Comparison of ENCODE assay signal across 7 cellular contexts in genomic region chr2:97687235-97687634, GRCh38. TPM values are rescaled to one million over a fixed set of nuclear protein-coding genes. Genes with fewer than 3 reads are reported as not detected.
DNase-seq lines count a peak whose midpoint lies in the region; ATAC-seq, FAIRE-seq and TF ChIP-seq lines count a peak whose summit lies in the region.
"Not testable (repeated sequence)": the region's sequence is repeated elsewhere in the genome, so short reads cannot be mapped to it uniquely, and the experiment has no call there.
"Had no signal": no experiment of that assay in that cellular context is flagged by ENCODE, and none has a peak within 500 bp of the region (broad histone marks: within the 10 kb centered on the region; RNA-seq: fewer than 3 reads in every experiment).

No MANE protein-coding gene starts in this region.

- H3K27ac ChIP-seq in GM12878 (ENCODE audit: control insufficient read depth, insufficient read depth); HepG2 (ENCODE audit: extremely low read length, insufficient read depth, low read length): not testable (repeated sequence)

- peaks cover 13% of the 10 kb centered on the region for H3K4me1 Mint-ChIP-seq in activated CD4-positive, alpha-beta memory T cell treated with anti-CD3 and anti-CD28 coated beads for 36 hours (ENCODE audit: low read depth)
- peaks cover 10% of the 10 kb centered on the region for H3K4me1 Mint-ChIP-seq in activated T-helper 17 cell treated with anti-CD3 and anti-CD28 coated beads, Interleukin-2, amount 50 U/mL, for 72 hours
- not testable (repeated sequence) for H3K4me1 Mint-ChIP-seq in activated naive CD8-positive, alpha-beta T cell (ENCODE audit: low read depth)

- not testable (repeated sequence) for TF ChIP-seq CTCF in GM12878 (IDR thresholded peaks at IDR 0.05 in 2 of 3, conservative IDR thresholded peaks at IDR 0.05 in 1 of 3; ENCODE audit: control insufficient read depth in 2 of 3, extremely low read depth in 1 of 3, insufficient read depth in 1 of 3, low read depth in 3 of 3, low read length in 3 of 3); HepG2 (CRISPR knock-in tag; IDR thresholded peaks at IDR 0.05)

- not testable (repeated sequence) for H3K9me3 Mint-ChIP-seq in activated CD4-positive, alpha-beta memory T cell treated with anti-CD3 and anti-CD28 coated beads for 36 hours; activated T-helper 17 cell treated with anti-CD3 and anti-CD28 coated beads, Interleukin-2, amount 50 U/mL, for 72 hours; activated naive CD8-positive, alpha-beta T cell (ENCODE audit: low read depth)

- H3K4me3 Mint-ChIP-seq in activated CD4-positive, alpha-beta memory T cell treated with anti-CD3 and anti-CD28 coated beads for 36 hours; activated naive CD8-positive, alpha-beta T cell: not testable (repeated sequence)
- H3K4me3 Mint-ChIP-seq in activated T-helper 17 cell treated with anti-CD3 and anti-CD28 coated beads, Interleukin-2, amount 50 U/mL, for 72 hours, result peak overlapping the region; percentile 29

- H3K4me1 ChIP-seq in GM12878 (ENCODE audit: control insufficient read depth, insufficient read depth, low read length); HepG2 (ENCODE audit: insufficient read depth, low read length): not testable (repeated sequence)

- FAIRE-seq in GM12878 (lab: Jason Lieb, UNC); HepG2 (lab: Jason Lieb, UNC): not testable (repeated sequence)

- POLR2A ChIA-PET in activated CD4-positive, alpha-beta memory T cell treated with anti-CD3 and anti-CD28 coated beads for 36 hours (lab: Charles Lee), result interaction anchor here (1.5 to 1.9 kb wide), 2 partner anchors 23 to 41 kb away, joined by 6 to 8 read pairs; partner anchors contain the start of genes ACTR1B and COX5B
- POLR2A ChIA-PET in GM12878 (lab: Charles Lee), result interaction anchor here (1.1 to 2.9 kb wide), 3 partner anchors 11 to 24 kb away, joined by 3 to 16 read pairs (median 12); partner anchors contain the start of gene ACTR1B
- POLR2A ChIA-PET in HepG2 (lab: Yijun Ruan, JAX), result not testable (repeated sequence)

- not testable (repeated sequence) for H2AFZ ChIP-seq in GM12878 (ENCODE audit: control insufficient read depth, low read depth, low read length); HepG2 (ENCODE audit: low read length)

- not testable (repeated sequence) for H3K9me3 ChIP-seq in GM12878 (replicated peaks; ENCODE audit: control insufficient read depth, insufficient read depth, low read length); HepG2 (ENCODE audit: low read length)

- not testable (repeated sequence) for H4K20me1 ChIP-seq in GM12878 (ENCODE audit: control insufficient read depth, insufficient read depth); HepG2 (ENCODE audit: insufficient read depth, low read length)

- H3K27ac Mint-ChIP-seq in activated CD4-positive, alpha-beta memory T cell treated with anti-CD3 and anti-CD28 coated beads for 36 hours; activated T-helper 17 cell treated with anti-CD3 and anti-CD28 coated beads, Interleukin-2, amount 50 U/mL, for 72 hours: not testable (repeated sequence)
- H3K27ac Mint-ChIP-seq in activated naive CD8-positive, alpha-beta T cell, result peak overlapping the region; percentile 16

- in situ Hi-C loops in GM12878 (cut with MboI); HepG2 (cut with HindIII; ENCODE audit: extremely low pct_ligation_motif_present, low pct_unique_long_range_greater_than_20kb): not testable (repeated sequence)

- TF ChIP-seq POLR2A in GM12878 (IDR thresholded peaks at IDR 0.05; ENCODE audit: low read depth, low read length); HepG2 (IDR thresholded peaks at IDR 0.05; ENCODE audit: insufficient read depth in 1 of 2, low read depth in 2 of 2, low read length in 2 of 2): not testable (repeated sequence)

- not testable (repeated sequence) for TF ChIP-seq EP300 in GM12878 (IDR thresholded peaks at IDR 0.05; ENCODE audit: borderline replicate concordance in 1 of 2, control insufficient read depth in 1 of 2, low read depth in 2 of 2, low read length in 2 of 2); HepG2 (IDR thresholded peaks at IDR 0.05; ENCODE audit: low read depth in 2 of 2, low read length in 2 of 2); HepG2 (CRISPR knock-in tag; IDR thresholded peaks at IDR 0.05; ENCODE audit: borderline replicate concordance)

- H3K36me3 ChIP-seq in GM12878 (ENCODE audit: control insufficient read depth in 2 of 2, insufficient read depth in 2 of 2, low read length in 1 of 2); HepG2 (replicated peaks in 1 of 2; ENCODE audit: control insufficient read depth in 1 of 2, insufficient read depth in 2 of 2, low read length in 2 of 2): not testable (repeated sequence)

- not testable (repeated sequence) for H3K36me3 Mint-ChIP-seq in activated CD4-positive, alpha-beta memory T cell treated with anti-CD3 and anti-CD28 coated beads for 36 hours; activated T-helper 17 cell treated with anti-CD3 and anti-CD28 coated beads, Interleukin-2, amount 50 U/mL, for 72 hours (ENCODE audit: low read depth); activated naive CD8-positive, alpha-beta T cell

- TF ChIP-seq RAD21 in GM12878 (IDR thresholded peaks at IDR 0.05; ENCODE audit: insufficient read depth, low read depth, low read length); HepG2 (CRISPR knock-in tag; IDR thresholded peaks at IDR 0.05): not testable (repeated sequence)

- BruUV-seq in GM12878 (replicated peaks; lab: Mats Ljungman, UMichigan); HepG2 (replicated peaks; lab: Mats Ljungman, UMichigan): not testable (repeated sequence)

- H3K27me3 ChIP-seq in GM12878 (replicated peaks in 1 of 2; ENCODE audit: control insufficient read depth in 2 of 2, insufficient read depth in 2 of 2, low read length in 1 of 2); HepG2 (ENCODE audit: control insufficient read depth in 1 of 2, insufficient read depth in 2 of 2, low read length in 2 of 2): not testable (repeated sequence)

- H3K27me3 Mint-ChIP-seq in activated CD4-positive, alpha-beta memory T cell treated with anti-CD3 and anti-CD28 coated beads for 36 hours; activated T-helper 17 cell treated with anti-CD3 and anti-CD28 coated beads, Interleukin-2, amount 50 U/mL, for 72 hours; activated naive CD8-positive, alpha-beta T cell: not testable (repeated sequence)

- CTCF ChIA-PET in activated CD4-positive, alpha-beta memory T cell treated with anti-CD3 and anti-CD28 coated beads for 36 hours (lab: Charles Lee), result interaction anchor here (1.5 to 2.6 kb wide), 4 partner anchors 10 to 24 kb away, joined by 3 to 17 read pairs (median 6); partner anchors contain the start of gene ACTR1B
- CTCF ChIA-PET in GM12878 (lab: Yijun Ruan, JAX), result interaction anchor here (1.9 to 2.9 kb wide), 3 partner anchors 11 to 22 kb away, joined by 5 to 18 read pairs (median 13); partner anchors contain the start of gene ACTR1B
- CTCF ChIA-PET in HepG2 (lab: Yijun Ruan, JAX; ENCODE audit: low intra/inter-chr PET ratio, low total read pairs), result not testable (repeated sequence)

- peak; percentile 46 for DNase-seq in MV-4-11 (lab: John Stamatoyannopoulos, UW)
- peak; percentile 41 for DNase-seq in activated CD4-positive, alpha-beta memory T cell treated with anti-CD3 and anti-CD28 coated beads for 36 hours
- DNase-seq in GM12878 (ENCODE audit: low read depth, low spot score); HepG2 (ENCODE audit: low spot score): not testable (repeated sequence)

- peak; percentile 6 for ATAC-seq in activated T-helper 17 cell treated with anti-CD3 and anti-CD28 coated beads, Interleukin-2, amount 50 U/mL, for 72 hours (replicated peaks)
- peak; percentile 10; the same call in 1 of the 3 replicates for ATAC-seq in GM12878
- ATAC-seq in HepG2, result not testable (repeated sequence)

- H3K4me2 ChIP-seq in GM12878 (ENCODE audit: control insufficient read depth, insufficient read depth); HepG2 (ENCODE audit: low read depth, low read length): not testable (repeated sequence)

- RAD21 ChIA-PET in GM12878 (lab: Charles Lee; ENCODE audit: unreplicated experiment), result interaction anchor here (1.0 to 1.6 kb wide), 3 partner anchors 11 to 41 kb away, joined by 3 to 4 read pairs (median 3); partner anchors contain the start of gene COX5B

- SMC1A ChIA-PET in GM12878 (lab: Charles Lee; ENCODE audit: uncharacterized antibody, unreplicated experiment), result interaction anchor here (1.4 to 2.2 kb wide), 2 partner anchors 14 to 23 kb away, joined by 5 to 8 read pairs; partner anchors contain the start of gene ACTR1B

- not testable (repeated sequence) for H3K4me3 ChIP-seq in GM12878; HepG2 (replicated peaks in 1 of 3; ENCODE audit: insufficient read depth in 1 of 3, low read depth in 2 of 3, low read length in 3 of 3)

- H3K79me2 ChIP-seq in GM12878 (ENCODE audit: control insufficient read depth, insufficient read depth, low read length); HepG2 (ENCODE audit: insufficient read depth, low read length): not testable (repeated sequence)

- 61% methylated on average over 2 of the region's 3 CpGs for WGBS in GM12878 (ENCODE audit: insufficient coverage, insufficient replicate concordance, low lambda C conversion rate, missing lambda C conversion rate)
- WGBS in HepG2 (ENCODE audit: low lambda C conversion rate), result 74% methylated on average over 2 of the region's 3 CpGs

- H3K9ac ChIP-seq in GM12878 (ENCODE audit: control insufficient read depth, insufficient read depth, low read length); HepG2 (ENCODE audit: insufficient read depth, low read depth, low read length): not testable (repeated sequence)

- intact Hi-C loops in activated CD4-positive, alpha-beta memory T cell treated with anti-CD3 and anti-CD28 coated beads for 36 hours (cut with micrococcal nuclease); GM12878 (cut with micrococcal nuclease; ENCODE audit: unreplicated experiment); HepG2 (cut with micrococcal nuclease; ENCODE audit: unreplicated experiment): not testable (repeated sequence)

RNA-seq across cellular contexts. Expression of gene C2orf92, which starts 17.7 kb away (rescaled TPM):
- total RNA-seq in activated CD4-positive, alpha-beta memory T cell treated with anti-CD3 and anti-CD28 coated beads for 36 hours, result 1 to 10 TPM; 4.5 to 4.8 TPM
- total RNA-seq in activated T-helper 17 cell treated with anti-CD3 and anti-CD28 coated beads, Interleukin-2, amount 50 U/mL, for 72 hours, result 10 to 100 TPM; 12.0 to 51.2 TPM
- total RNA-seq in GM12878 (2013; cell fraction: nucleolus; rRNA removed), result 46.6 and 50.3 TPM in 2 replicates
- 3.7 and 3.8 TPM in 2 replicates for total RNA-seq in GM12878 (2014; rRNA removed)
- 3.5 and 3.6 TPM in 2 replicates for total RNA-seq in GM12878 (2014; rRNA removed; fragmentation: Illumina TruSeq; extraction: Trizol)
- total RNA-seq in GM12878 (2021), result 3.4 and 3.5 TPM in 2 replicates
- polyA plus RNA-seq in GM12878 (2011; ENCODE audit: low read depth), result 3.6 TPM
- polyA plus RNA-seq in GM12878 (2011; rRNA removed), result 10.1 and 10.5 TPM in 2 replicates
- polyA plus RNA-seq in GM12878 (2011; cell fraction: cytosol; rRNA removed), result 3.8 and 4.4 TPM in 2 replicates
- 25.1 and 36.4 TPM in 2 replicates for polyA plus RNA-seq in GM12878 (2011; cell fraction: nucleus; rRNA removed)
- 5.2 and 5.9 TPM in 2 replicates for polyA plus RNA-seq in GM12878 (2012)
- 3.2 and 4.1 TPM in 2 replicates for polyA plus RNA-seq in GM12878 (2014; fragmentation: Illumina TruSeq; extraction: Trizol)
- under 1 TPM; 0.40 to 0.75 TPM for polyA plus RNA-seq in GM12878 (2014; fragmentation: Nextera tagmentation; extraction: Ambion mirVana)
- polyA plus RNA-seq in GM12878 (2014; rRNA removed), result 1.8 and 3.8 TPM in 2 replicates
- 1 to 10 TPM; 2.1 to 4.5 TPM for polyA plus RNA-seq in GM12878 (2016; fragmentation: Nextera tagmentation; extraction: Ambion mirVana)
- polyA minus RNA-seq in GM12878 (2011; rRNA and poly(A)+ RNA removed), result 5.6 and 11.5 TPM in 2 replicates
- 2.8 and 4.4 TPM in 2 replicates for polyA minus RNA-seq in GM12878 (2011; cell fraction: cytosol; rRNA and poly(A)+ RNA removed)
- 13.2 and 18.9 TPM in 2 replicates for polyA minus RNA-seq in GM12878 (2011; cell fraction: nucleus; rRNA and poly(A)+ RNA removed)
- 1.5 and 4.9 TPM in 2 replicates for total RNA-seq in HepG2 (2016; rRNA removed; fragmentation: Illumina TruSeq; extraction: Trizol)
- total RNA-seq in HepG2 (2016; cell fraction: cytosol; rRNA removed; fragmentation: Illumina TruSeq; extraction: Trizol; ENCODE audit: low read depth), result 1.7 and 3.6 TPM in 2 replicates
- total RNA-seq in HepG2 (2016; cell fraction: insoluble cytoplasmic fraction; rRNA removed; fragmentation: Illumina TruSeq; extraction: Trizol), result 1.2 and 6.7 TPM in 2 replicates
- total RNA-seq in HepG2 (2016; cell fraction: membrane; rRNA removed; fragmentation: Illumina TruSeq; extraction: Trizol), result 2.5 and 2.8 TPM in 2 replicates
- total RNA-seq in HepG2 (2016; cell fraction: nucleus; rRNA removed; fragmentation: Illumina TruSeq; extraction: Trizol), result 9.5 and 13.0 TPM in 2 replicates
- 5.0 and 9.4 TPM in 2 replicates for polyA plus RNA-seq in HepG2 (2011; rRNA removed)
- 0.79 and 0.97 TPM in 2 replicates for polyA plus RNA-seq in HepG2 (2011; cell fraction: cytosol; rRNA removed)
- polyA plus RNA-seq in HepG2 (2011; cell fraction: nucleus; rRNA removed), result 23.3 and 26.6 TPM in 2 replicates
- 4.1 TPM in 2 replicates for polyA plus RNA-seq in HepG2 (2012)
- 1.4 and 1.6 TPM in 2 replicates for polyA plus RNA-seq in HepG2 (2016; cell fraction: cytosol; fragmentation: Illumina TruSeq; extraction: Trizol; ENCODE audit: low read depth)
- polyA plus RNA-seq in HepG2 (2016; cell fraction: insoluble cytoplasmic fraction; fragmentation: Illumina TruSeq; extraction: Trizol; ENCODE audit: low read depth), result 0.93 and 1.3 TPM in 2 replicates
- 1.4 and 2.0 TPM in 2 replicates for polyA plus RNA-seq in HepG2 (2016; cell fraction: membrane; fragmentation: Illumina TruSeq; extraction: Trizol; ENCODE audit: low read depth)
- 22.0 and 25.3 TPM in 2 replicates for polyA plus RNA-seq in HepG2 (2016; cell fraction: nucleus; fragmentation: Illumina TruSeq; extraction: Trizol; ENCODE audit: insufficient read depth, low read depth)
- polyA minus RNA-seq in HepG2 (2011; rRNA and poly(A)+ RNA removed; ENCODE audit: low replicate concordance), result 3.2 and 12.3 TPM in 2 replicates
- 0.62 and 0.89 TPM in 2 replicates for polyA minus RNA-seq in HepG2 (2011; cell fraction: cytosol; rRNA and poly(A)+ RNA removed)
- 23.7 and 26.4 TPM in 2 replicates for polyA minus RNA-seq in HepG2 (2011; cell fraction: nucleus; rRNA and poly(A)+ RNA removed)

RNA-seq across cellular contexts. Expression of gene ACTR1B, which starts 23.4 kb away (rescaled TPM):
- total RNA-seq in activated CD4-positive, alpha-beta memory T cell treated with anti-CD3 and anti-CD28 coated beads for 36 hours, result 100 to 1,000 TPM; 113 to 114 TPM
- 100 to 1,000 TPM in 1 of 2 donors, 10 to 100 TPM in 1; 68.7 to 148 TPM for total RNA-seq in activated T-helper 17 cell treated with anti-CD3 and anti-CD28 coated beads, Interleukin-2, amount 50 U/mL, for 72 hours
- total RNA-seq in GM12878 (2013; cell fraction: nucleolus; rRNA removed), result 73.9 and 75.5 TPM in 2 replicates
- total RNA-seq in GM12878 (2014; rRNA removed) (42.6 and 45.4 TPM in 2 replicates), GM12878 (2014; rRNA removed; fragmentation: Illumina TruSeq; extraction: Trizol) (29.2 and 29.3 TPM in 2 replicates), GM12878 (2021) (57.3 and 59.2 TPM in 2 replicates), HepG2 (2016; rRNA removed; fragmentation: Illumina TruSeq; extraction: Trizol) (59.9 and 76.7 TPM in 2 replicates)
- polyA plus RNA-seq in GM12878 (2011; ENCODE audit: low read depth), result 21.5 TPM
- polyA plus RNA-seq in GM12878 (2011; rRNA removed) (28.7 and 44.8 TPM in 2 replicates), GM12878 (2014; fragmentation: Illumina TruSeq; extraction: Trizol) (10.1 and 25.4 TPM in 2 replicates), GM12878 (2014; fragmentation: Nextera tagmentation; extraction: Ambion mirVana) (1 to 10 TPM; 1.3 to 5.2 TPM), GM12878 (2014; rRNA removed) (60.5 and 62.8 TPM in 2 replicates), GM12878 (2016; fragmentation: Nextera tagmentation; extraction: Ambion mirVana) (10 to 100 TPM; 44.8 to 51.5 TPM), HepG2 (2011; rRNA removed) (61.7 and 77.6 TPM in 2 replicates)
- polyA plus RNA-seq in GM12878 (2011; cell fraction: cytosol; rRNA removed), result 73.0 and 85.0 TPM in 2 replicates
- polyA plus RNA-seq in GM12878 (2011; cell fraction: nucleus; rRNA removed), result 226 and 285 TPM in 2 replicates
- polyA plus RNA-seq in GM12878 (2012), result 44.3 and 60.0 TPM in 2 replicates
- 42.1 and 82.5 TPM in 2 replicates for polyA minus RNA-seq in GM12878 (2011; rRNA and poly(A)+ RNA removed)
- polyA minus RNA-seq in GM12878 (2011; cell fraction: cytosol; rRNA and poly(A)+ RNA removed), result 22.9 and 23.1 TPM in 2 replicates
- polyA minus RNA-seq in GM12878 (2011; cell fraction: nucleus; rRNA and poly(A)+ RNA removed), result 56.5 and 66.0 TPM in 2 replicates
- 70.2 and 78.4 TPM in 2 replicates for total RNA-seq in HepG2 (2016; cell fraction: cytosol; rRNA removed; fragmentation: Illumina TruSeq; extraction: Trizol; ENCODE audit: low read depth)
- total RNA-seq in HepG2 (2016; cell fraction: insoluble cytoplasmic fraction; rRNA removed; fragmentation: Illumina TruSeq; extraction: Trizol), result 55.1 and 78.5 TPM in 2 replicates
- 130 and 146 TPM in 2 replicates for total RNA-seq in HepG2 (2016; cell fraction: membrane; rRNA removed; fragmentation: Illumina TruSeq; extraction: Trizol)
- total RNA-seq in HepG2 (2016; cell fraction: nucleus; rRNA removed; fragmentation: Illumina TruSeq; extraction: Trizol), result 55.2 and 70.0 TPM in 2 replicates
- polyA plus RNA-seq in HepG2 (2011; cell fraction: cytosol; rRNA removed), result 55.9 and 77.2 TPM in 2 replicates
- polyA plus RNA-seq in HepG2 (2011; cell fraction: nucleus; rRNA removed), result 251 and 257 TPM in 2 replicates
- polyA plus RNA-seq in HepG2 (2012), result 53.7 and 58.6 TPM in 2 replicates
- polyA plus RNA-seq in HepG2 (2016; cell fraction: cytosol; fragmentation: Illumina TruSeq; extraction: Trizol; ENCODE audit: low read depth), result 74.0 and 88.4 TPM in 2 replicates
- polyA plus RNA-seq in HepG2 (2016; cell fraction: insoluble cytoplasmic fraction; fragmentation: Illumina TruSeq; extraction: Trizol; ENCODE audit: low read depth), result 55.8 and 66.7 TPM in 2 replicates
- 105 and 114 TPM in 2 replicates for polyA plus RNA-seq in HepG2 (2016; cell fraction: membrane; fragmentation: Illumina TruSeq; extraction: Trizol; ENCODE audit: low read depth)
- 103 and 116 TPM in 2 replicates for polyA plus RNA-seq in HepG2 (2016; cell fraction: nucleus; fragmentation: Illumina TruSeq; extraction: Trizol; ENCODE audit: insufficient read depth, low read depth)
- 87.1 and 132 TPM in 2 replicates for polyA minus RNA-seq in HepG2 (2011; rRNA and poly(A)+ RNA removed; ENCODE audit: low replicate concordance)
- polyA minus RNA-seq in HepG2 (2011; cell fraction: cytosol; rRNA and poly(A)+ RNA removed), result 28.5 and 31.1 TPM in 2 replicates
- polyA minus RNA-seq in HepG2 (2011; cell fraction: nucleus; rRNA and poly(A)+ RNA removed), result 72.0 and 76.6 TPM in 2 replicates

RNA-seq across cellular contexts. Expression of gene ZAP70, which starts 26.1 kb away (rescaled TPM):
- 100 to 1,000 TPM; 160 to 166 TPM for total RNA-seq in activated CD4-positive, alpha-beta memory T cell treated with anti-CD3 and anti-CD28 coated beads for 36 hours
- 100 to 1,000 TPM; 176 to 233 TPM for total RNA-seq in activated T-helper 17 cell treated with anti-CD3 and anti-CD28 coated beads, Interleukin-2, amount 50 U/mL, for 72 hours
- 0.90 and 2.2 TPM in 2 replicates for total RNA-seq in GM12878 (2013; cell fraction: nucleolus; rRNA removed)
- 1.9 and 2.1 TPM in 2 replicates for total RNA-seq in GM12878 (2014; rRNA removed)
- 0.89 and 0.97 TPM in 2 replicates for total RNA-seq in GM12878 (2014; rRNA removed; fragmentation: Illumina TruSeq; extraction: Trizol)
- 2.5 and 2.9 TPM in 2 replicates for total RNA-seq in GM12878 (2021)
- 0.80 TPM for polyA plus RNA-seq in GM12878 (2011; ENCODE audit: low read depth)
- 0.18 TPM in 1 of 2 replicates, not detected in the other for polyA plus RNA-seq in GM12878 (2011; rRNA removed)
- polyA plus RNA-seq in GM12878 (2011; cell fraction: cytosol; rRNA removed), result 0.09 and 0.15 TPM in 2 replicates
- 1.3 TPM in 2 replicates for polyA plus RNA-seq in GM12878 (2011; cell fraction: nucleus; rRNA removed)
- 0.81 and 1.4 TPM in 2 replicates for polyA plus RNA-seq in GM12878 (2012)
- 0.37 and 0.46 TPM in 2 replicates for polyA plus RNA-seq in GM12878 (2014; fragmentation: Illumina TruSeq; extraction: Trizol)
- under 1 TPM in 1 of 2 experiments, not detected in 1; 0.20 TPM for polyA plus RNA-seq in GM12878 (2014; fragmentation: Nextera tagmentation; extraction: Ambion mirVana)
- polyA plus RNA-seq in GM12878 (2014; rRNA removed), result 2.4 and 2.9 TPM in 2 replicates
- 1 to 10 TPM; 1.2 to 2.3 TPM for polyA plus RNA-seq in GM12878 (2016; fragmentation: Nextera tagmentation; extraction: Ambion mirVana)
- polyA minus RNA-seq in GM12878 (2011; rRNA and poly(A)+ RNA removed), result not detected in 2 replicates
- polyA minus RNA-seq in GM12878 (2011; cell fraction: cytosol; rRNA and poly(A)+ RNA removed), result not detected in 2 replicates
- not detected in 2 replicates for polyA minus RNA-seq in GM12878 (2011; cell fraction: nucleus; rRNA and poly(A)+ RNA removed)
- 0.18 and 0.51 TPM in 2 replicates for total RNA-seq in HepG2 (2016; rRNA removed; fragmentation: Illumina TruSeq; extraction: Trizol)
- not detected in 2 replicates for total RNA-seq in HepG2 (2016; cell fraction: cytosol; rRNA removed; fragmentation: Illumina TruSeq; extraction: Trizol; ENCODE audit: low read depth)
- 0.24 and 0.43 TPM in 2 replicates for total RNA-seq in HepG2 (2016; cell fraction: insoluble cytoplasmic fraction; rRNA removed; fragmentation: Illumina TruSeq; extraction: Trizol)
- not detected in 2 replicates for total RNA-seq in HepG2 (2016; cell fraction: membrane; rRNA removed; fragmentation: Illumina TruSeq; extraction: Trizol)
- total RNA-seq in HepG2 (2016; cell fraction: nucleus; rRNA removed; fragmentation: Illumina TruSeq; extraction: Trizol), result 0.28 and 0.31 TPM in 2 replicates
- 4.0 and 7.1 TPM in 2 replicates for polyA plus RNA-seq in HepG2 (2011; rRNA removed)
- polyA plus RNA-seq in HepG2 (2011; cell fraction: cytosol; rRNA removed), result 2.5 and 3.2 TPM in 2 replicates
- polyA plus RNA-seq in HepG2 (2011; cell fraction: nucleus; rRNA removed), result 64.9 and 67.7 TPM in 2 replicates
- polyA plus RNA-seq in HepG2 (2012), result 2.2 and 3.6 TPM in 2 replicates
- polyA plus RNA-seq in HepG2 (2016; cell fraction: cytosol; fragmentation: Illumina TruSeq; extraction: Trizol; ENCODE audit: low read depth), result not detected in 2 replicates
- 0.27 and 0.57 TPM in 2 replicates for polyA plus RNA-seq in HepG2 (2016; cell fraction: insoluble cytoplasmic fraction; fragmentation: Illumina TruSeq; extraction: Trizol; ENCODE audit: low read depth)
- polyA plus RNA-seq in HepG2 (2016; cell fraction: membrane; fragmentation: Illumina TruSeq; extraction: Trizol; ENCODE audit: low read depth), result not detected in 2 replicates
- 1.00 and 1.1 TPM in 2 replicates for polyA plus RNA-seq in HepG2 (2016; cell fraction: nucleus; fragmentation: Illumina TruSeq; extraction: Trizol; ENCODE audit: insufficient read depth, low read depth)
- polyA minus RNA-seq in HepG2 (2011; rRNA and poly(A)+ RNA removed; ENCODE audit: low replicate concordance), result 5.3 TPM in 1 of 2 replicates, not detected in the other
- polyA minus RNA-seq in HepG2 (2011; cell fraction: cytosol; rRNA and poly(A)+ RNA removed), result 1.5 and 1.6 TPM in 2 replicates
- polyA minus RNA-seq in HepG2 (2011; cell fraction: nucleus; rRNA and poly(A)+ RNA removed), result 5.0 and 5.6 TPM in 2 replicates
- polyA plus RNA-seq: GM23338 had no signal

RNA-seq across cellular contexts. Expression of gene COX5B, which starts 41.4 kb away (rescaled TPM):
- 100 to 1,000 TPM; 215 to 217 TPM for total RNA-seq in activated CD4-positive, alpha-beta memory T cell treated with anti-CD3 and anti-CD28 coated beads for 36 hours
- 100 to 1,000 TPM; 218 to 235 TPM for total RNA-seq in activated T-helper 17 cell treated with anti-CD3 and anti-CD28 coated beads, Interleukin-2, amount 50 U/mL, for 72 hours
- total RNA-seq in GM12878 (2013; cell fraction: nucleolus; rRNA removed), result 36.3 and 36.8 TPM in 2 replicates
- total RNA-seq in GM12878 (2014; rRNA removed) (426 and 472 TPM in 2 replicates), GM12878 (2014; rRNA removed; fragmentation: Illumina TruSeq; extraction: Trizol) (120 and 128 TPM in 2 replicates), GM12878 (2021) (248 and 277 TPM in 2 replicates), HepG2 (2016; rRNA removed; fragmentation: Illumina TruSeq; extraction: Trizol) (453 and 457 TPM in 2 replicates)
- polyA plus RNA-seq in GM12878 (2011; ENCODE audit: low read depth), result 110 TPM
- polyA plus RNA-seq in GM12878 (2011; rRNA removed) (260 and 333 TPM in 2 replicates), GM12878 (2014; fragmentation: Illumina TruSeq; extraction: Trizol) (17.3 and 69.5 TPM in 2 replicates), GM12878 (2014; fragmentation: Nextera tagmentation; extraction: Ambion mirVana) (100 to 1,000 TPM; 150 to 392 TPM), GM12878 (2014; rRNA removed) (475 and 518 TPM in 2 replicates), GM12878 (2016; fragmentation: Nextera tagmentation; extraction: Ambion mirVana) (100 to 1,000 TPM; 466 to 490 TPM), HepG2 (2011; rRNA removed) (440 and 536 TPM in 2 replicates)
- 402 and 510 TPM in 2 replicates for polyA plus RNA-seq in GM12878 (2011; cell fraction: cytosol; rRNA removed)
- 318 and 448 TPM in 2 replicates for polyA plus RNA-seq in GM12878 (2011; cell fraction: nucleus; rRNA removed)
- 189 and 226 TPM in 2 replicates for polyA plus RNA-seq in GM12878 (2012)
- 43.7 and 68.6 TPM in 2 replicates for polyA minus RNA-seq in GM12878 (2011; rRNA and poly(A)+ RNA removed)
- 59.8 and 64.1 TPM in 2 replicates for polyA minus RNA-seq in GM12878 (2011; cell fraction: cytosol; rRNA and poly(A)+ RNA removed)
- 29.5 and 45.5 TPM in 2 replicates for polyA minus RNA-seq in GM12878 (2011; cell fraction: nucleus; rRNA and poly(A)+ RNA removed)
- total RNA-seq in HepG2 (2016; cell fraction: cytosol; rRNA removed; fragmentation: Illumina TruSeq; extraction: Trizol; ENCODE audit: low read depth), result 171 and 178 TPM in 2 replicates
- total RNA-seq in HepG2 (2016; cell fraction: insoluble cytoplasmic fraction; rRNA removed; fragmentation: Illumina TruSeq; extraction: Trizol), result 461 and 544 TPM in 2 replicates
- total RNA-seq in HepG2 (2016; cell fraction: membrane; rRNA removed; fragmentation: Illumina TruSeq; extraction: Trizol), result 139 and 150 TPM in 2 replicates
- 157 and 190 TPM in 2 replicates for total RNA-seq in HepG2 (2016; cell fraction: nucleus; rRNA removed; fragmentation: Illumina TruSeq; extraction: Trizol)
- polyA plus RNA-seq in HepG2 (2011; cell fraction: cytosol; rRNA removed), result 532 and 716 TPM in 2 replicates
- polyA plus RNA-seq in HepG2 (2011; cell fraction: nucleus; rRNA removed), result 231 and 254 TPM in 2 replicates
- 249 and 275 TPM in 2 replicates for polyA plus RNA-seq in HepG2 (2012)
- polyA plus RNA-seq in HepG2 (2016; cell fraction: cytosol; fragmentation: Illumina TruSeq; extraction: Trizol; ENCODE audit: low read depth), result 152 and 159 TPM in 2 replicates
- 356 and 383 TPM in 2 replicates for polyA plus RNA-seq in HepG2 (2016; cell fraction: insoluble cytoplasmic fraction; fragmentation: Illumina TruSeq; extraction: Trizol; ENCODE audit: low read depth)
- 107 and 113 TPM in 2 replicates for polyA plus RNA-seq in HepG2 (2016; cell fraction: membrane; fragmentation: Illumina TruSeq; extraction: Trizol; ENCODE audit: low read depth)
- 248 and 261 TPM in 2 replicates for polyA plus RNA-seq in HepG2 (2016; cell fraction: nucleus; fragmentation: Illumina TruSeq; extraction: Trizol; ENCODE audit: insufficient read depth, low read depth)
- 67.4 and 92.1 TPM in 2 replicates for polyA minus RNA-seq in HepG2 (2011; rRNA and poly(A)+ RNA removed; ENCODE audit: low replicate concordance)
- polyA minus RNA-seq in HepG2 (2011; cell fraction: cytosol; rRNA and poly(A)+ RNA removed), result 75.3 and 98.0 TPM in 2 replicates
- 53.7 and 62.3 TPM in 2 replicates for polyA minus RNA-seq in HepG2 (2011; cell fraction: nucleus; rRNA and poly(A)+ RNA removed)

Comparison
In these comparisons a context has a peak if more than half of its experiments do, and no peak if none do; other contexts are left out.
1. RNA of gene ZAP70, which starts 26.1 kb away (total RNA-seq): 176 to 233 TPM in activated T-helper 17 cell treated with anti-CD3 and anti-CD28 coated beads, Interleukin-2, amount 50 U/mL, for 72 hours and 160 to 166 TPM in activated CD4-positive, alpha-beta memory T cell treated with anti-CD3 and anti-CD28 coated beads for 36 hours; 0.89 to 2.9 TPM in GM12878 and 0.18 to 0.51 TPM in HepG2; every median in the first group is over 10 times any median in the second.